In the genomic region with DNA sequence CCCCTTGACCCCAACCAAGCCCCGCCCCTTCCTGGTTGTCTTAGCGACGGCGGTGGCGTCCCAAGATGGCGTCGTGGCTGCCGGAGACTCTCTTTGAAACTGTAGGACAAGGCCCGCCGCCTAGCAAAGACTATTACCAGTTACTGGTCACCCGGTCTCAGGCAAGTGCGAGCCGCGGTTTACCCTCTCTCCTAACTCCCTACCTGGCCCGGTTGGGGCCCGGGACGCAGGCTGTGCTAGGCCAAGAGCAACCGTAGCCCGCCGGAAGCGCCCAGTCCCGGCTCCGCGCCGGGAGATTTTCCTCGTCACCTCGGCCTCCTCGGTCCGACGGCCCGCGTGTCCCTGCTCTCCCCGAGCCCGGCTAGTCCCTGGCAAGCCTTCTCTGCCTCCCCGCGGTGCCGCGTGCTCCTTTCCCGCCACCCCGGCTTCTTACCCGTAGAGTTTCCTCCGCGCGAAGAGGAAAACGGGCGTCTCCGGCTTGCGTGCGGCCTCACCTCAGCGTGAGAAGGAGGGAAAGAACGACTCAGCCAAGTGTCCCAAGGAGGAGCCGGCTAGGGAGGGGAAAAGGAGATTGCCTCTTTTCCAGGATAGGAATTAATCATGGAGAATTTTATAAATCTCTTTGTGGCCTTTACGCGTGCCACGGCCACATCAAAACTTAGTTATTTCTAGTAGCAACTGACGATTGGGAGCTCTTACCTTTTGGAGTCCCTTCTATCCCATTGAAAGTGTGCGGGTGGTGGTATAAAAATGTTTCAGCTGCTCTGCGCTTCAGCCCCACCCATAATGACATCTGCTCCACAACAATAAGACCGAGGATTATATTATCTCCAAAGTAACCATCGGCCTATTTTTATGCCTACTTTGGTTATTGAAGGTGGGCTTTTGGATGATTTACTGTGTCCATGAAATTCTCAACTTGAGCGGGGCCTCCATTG, we compare ENCODE assay signal across 1 cellular context.
TF ChIP-seq lines count a peak whose summit lies in the region.

A gene with protein sequence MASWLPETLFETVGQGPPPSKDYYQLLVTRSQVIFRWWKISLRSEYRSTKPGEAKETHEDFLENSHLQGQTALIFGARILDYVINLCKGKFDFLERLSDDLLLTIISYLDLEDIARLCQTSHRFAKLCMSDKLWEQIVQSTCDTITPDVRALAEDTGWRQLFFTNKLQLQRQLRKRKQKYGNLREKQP (plus strand): TSS at position 55 of the 938 bp plus-strand sequence. CDS start 11 bp downstream, at position 66.

TF ChIP-seq in K562, 482 proteins besides CTCF, POLR2A, EP300 and RAD21 (continued from another document and continues in another):
- TF ChIP-seq ARID4B (CRISPR knock-in tag; IDR thresholded peaks at IDR 0.05) (peak; percentile 95), CTBP1 (IDR thresholded peaks at IDR 0.05; ENCODE audit: borderline replicate concordance) (0 out of 2 replicates have a peak, but pooled peaks have one; percentile 5), LCOR (CRISPR knock-in tag; IDR thresholded peaks at IDR 0.05) (peak; percentile 53; the same call in 1 of the 2 replicates), RBBP5 (IDR thresholded peaks at IDR 0.05; ENCODE audit: borderline replicate concordance, insufficient read depth, low read length, poor library complexity, severe bottlenecking) (peak; percentile 77), HIVEP1 (CRISPR knock-in tag; IDR thresholded peaks at IDR 0.05) (no peak), SAFB (IDR thresholded peaks at IDR 0.05; ENCODE audit: borderline replicate concordance, low read depth, low read length) (no peak), RCOR1 (IDR thresholded peaks at IDR 0.05; ENCODE audit: borderline replicate concordance in 1 of 2, low read depth in 2 of 2, low read length in 2 of 2) (no peak), NKRF (IDR thresholded peaks at IDR 0.05; ENCODE audit: borderline replicate concordance) (peak; percentile 95), UBTF (IDR thresholded peaks at IDR 0.05; ENCODE audit: borderline replicate concordance in 1 of 2, low read depth in 2 of 2, low read length in 2 of 2) (peak; percentile 25 to 43; a peak in 2 of 4 replicates), HCFC1 (IDR thresholded peaks at IDR 0.05; ENCODE audit: low read depth, low read length) (peak; percentile 49), RBM14 (IDR thresholded peaks at IDR 0.05; ENCODE audit: borderline replicate concordance, insufficient read depth, low read depth, low read length) (no peak), DACH1 (IDR thresholded peaks at IDR 0.05; ENCODE audit: partially characterized antibody) (no peak), ZNF23 (CRISPR knock-in tag; IDR thresholded peaks at IDR 0.05) (no peak), ZNF76 (CRISPR knock-in tag; IDR thresholded peaks at IDR 0.05; ENCODE audit: borderline replicate concordance) (no peak), HDAC2 (IDR thresholded peaks at IDR 0.05) (peak; percentile 39; the same call in 1 of the 2 replicates), ZNF696 (CRISPR knock-in tag; conservative IDR thresholded peaks at IDR 0.05) (no peak), ILF3 (IDR thresholded peaks at IDR 0.05; ENCODE audit: borderline replicate concordance) (no peak), ZBTB34 (CRISPR knock-in tag; IDR thresholded peaks at IDR 0.05) (no peak), YY1 (IDR thresholded peaks at IDR 0.05; ENCODE audit: borderline replicate concordance in 1 of 3, control insufficient read depth in 1 of 3, extremely low read depth in 1 of 3, insufficient read depth in 3 of 3, insufficient read length in 1 of 3, insufficient replicate concordance in 2 of 3, low read depth in 1 of 3, low read length in 2 of 3) (peak; percentile 74 to 96 (median 95)), ZNF57 (CRISPR knock-in tag; IDR thresholded peaks at IDR 0.05) (no peak), ZNF79 (CRISPR knock-in tag; IDR thresholded peaks at IDR 0.05; ENCODE audit: low read depth) (no peak), IRF9 (tag; IDR thresholded peaks at IDR 0.05) (no peak), HOXB6 (CRISPR knock-in tag; IDR thresholded peaks at IDR 0.05; ENCODE audit: borderline replicate concordance) (no peak), GABPA (tag; conservative IDR thresholded peaks at IDR 0.05; ENCODE audit: low read depth) (peak; percentile 79)
- TF ChIP-seq, protein P1, sequence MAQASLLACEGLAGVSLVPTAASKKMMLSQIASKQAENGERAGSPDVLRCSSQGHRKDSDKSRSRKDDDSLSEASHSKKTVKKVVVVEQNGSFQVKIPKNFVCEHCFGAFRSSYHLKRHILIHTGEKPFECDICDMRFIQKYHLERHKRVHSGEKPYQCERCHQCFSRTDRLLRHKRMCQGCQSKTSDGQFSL (CRISPR knock-in tag; IDR thresholded peaks at IDR 0.05), result no peak
- TF ChIP-seq, protein P1 (tag; IDR thresholded peaks at IDR 0.05), result no peak
- TF ChIP-seq, protein P2, sequence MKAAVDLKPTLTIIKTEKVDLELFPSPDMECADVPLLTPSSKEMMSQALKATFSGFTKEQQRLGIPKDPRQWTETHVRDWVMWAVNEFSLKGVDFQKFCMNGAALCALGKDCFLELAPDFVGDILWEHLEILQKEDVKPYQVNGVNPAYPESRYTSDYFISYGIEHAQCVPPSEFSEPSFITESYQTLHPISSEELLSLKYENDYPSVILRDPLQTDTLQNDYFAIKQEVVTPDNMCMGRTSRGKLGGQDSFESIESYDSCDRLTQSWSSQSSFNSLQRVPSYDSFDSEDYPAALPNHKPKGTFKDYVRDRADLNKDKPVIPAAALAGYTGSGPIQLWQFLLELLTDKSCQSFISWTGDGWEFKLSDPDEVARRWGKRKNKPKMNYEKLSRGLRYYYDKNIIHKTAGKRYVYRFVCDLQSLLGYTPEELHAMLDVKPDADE (conservative IDR thresholded peaks at IDR 0.05; ENCODE audit: control insufficient read depth, low read depth, low read length), result peak; percentile 65
- TF ChIP-seq, protein P3, sequence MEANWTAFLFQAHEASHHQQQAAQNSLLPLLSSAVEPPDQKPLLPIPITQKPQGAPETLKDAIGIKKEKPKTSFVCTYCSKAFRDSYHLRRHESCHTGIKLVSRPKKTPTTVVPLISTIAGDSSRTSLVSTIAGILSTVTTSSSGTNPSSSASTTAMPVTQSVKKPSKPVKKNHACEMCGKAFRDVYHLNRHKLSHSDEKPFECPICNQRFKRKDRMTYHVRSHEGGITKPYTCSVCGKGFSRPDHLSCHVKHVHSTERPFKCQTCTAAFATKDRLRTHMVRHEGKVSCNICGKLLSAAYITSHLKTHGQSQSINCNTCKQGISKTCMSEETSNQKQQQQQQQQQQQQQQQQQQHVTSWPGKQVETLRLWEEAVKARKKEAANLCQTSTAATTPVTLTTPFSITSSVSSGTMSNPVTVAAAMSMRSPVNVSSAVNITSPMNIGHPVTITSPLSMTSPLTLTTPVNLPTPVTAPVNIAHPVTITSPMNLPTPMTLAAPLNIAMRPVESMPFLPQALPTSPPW (CRISPR knock-in tag; IDR thresholded peaks at IDR 0.05), result no peak
- TF ChIP-seq, protein P4, sequence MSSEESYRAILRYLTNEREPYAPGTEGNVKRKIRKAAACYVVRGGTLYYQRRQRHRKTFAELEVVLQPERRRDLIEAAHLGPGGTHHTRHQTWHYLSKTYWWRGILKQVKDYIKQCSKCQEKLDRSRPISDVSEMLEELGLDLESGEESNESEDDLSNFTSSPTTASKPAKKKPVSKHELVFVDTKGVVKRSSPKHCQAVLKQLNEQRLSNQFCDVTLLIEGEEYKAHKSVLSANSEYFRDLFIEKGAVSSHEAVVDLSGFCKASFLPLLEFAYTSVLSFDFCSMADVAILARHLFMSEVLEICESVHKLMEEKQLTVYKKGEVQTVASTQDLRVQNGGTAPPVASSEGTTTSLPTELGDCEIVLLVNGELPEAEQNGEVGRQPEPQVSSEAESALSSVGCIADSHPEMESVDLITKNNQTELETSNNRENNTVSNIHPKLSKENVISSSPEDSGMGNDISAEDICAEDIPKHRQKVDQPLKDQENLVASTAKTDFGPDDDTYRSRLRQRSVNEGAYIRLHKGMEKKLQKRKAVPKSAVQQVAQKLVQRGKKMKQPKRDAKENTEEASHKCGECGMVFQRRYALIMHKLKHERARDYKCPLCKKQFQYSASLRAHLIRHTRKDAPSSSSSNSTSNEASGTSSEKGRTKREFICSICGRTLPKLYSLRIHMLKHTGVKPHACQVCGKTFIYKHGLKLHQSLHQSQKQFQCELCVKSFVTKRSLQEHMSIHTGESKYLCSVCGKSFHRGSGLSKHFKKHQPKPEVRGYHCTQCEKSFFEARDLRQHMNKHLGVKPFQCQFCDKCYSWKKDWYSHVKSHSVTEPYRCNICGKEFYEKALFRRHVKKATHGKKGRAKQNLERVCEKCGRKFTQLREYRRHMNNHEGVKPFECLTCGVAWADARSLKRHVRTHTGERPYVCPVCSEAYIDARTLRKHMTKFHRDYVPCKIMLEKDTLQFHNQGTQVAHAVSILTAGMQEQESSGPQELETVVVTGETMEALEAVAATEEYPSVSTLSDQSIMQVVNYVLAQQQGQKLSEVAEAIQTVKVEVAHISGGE (CRISPR knock-in tag; IDR thresholded peaks at IDR 0.05), result peak in 1 of 3 experiments; percentile 81; a peak in 3 of 6 replicates
